Comparison of ENCODE assay signal across 12 cellular contexts in the genomic region with DNA sequence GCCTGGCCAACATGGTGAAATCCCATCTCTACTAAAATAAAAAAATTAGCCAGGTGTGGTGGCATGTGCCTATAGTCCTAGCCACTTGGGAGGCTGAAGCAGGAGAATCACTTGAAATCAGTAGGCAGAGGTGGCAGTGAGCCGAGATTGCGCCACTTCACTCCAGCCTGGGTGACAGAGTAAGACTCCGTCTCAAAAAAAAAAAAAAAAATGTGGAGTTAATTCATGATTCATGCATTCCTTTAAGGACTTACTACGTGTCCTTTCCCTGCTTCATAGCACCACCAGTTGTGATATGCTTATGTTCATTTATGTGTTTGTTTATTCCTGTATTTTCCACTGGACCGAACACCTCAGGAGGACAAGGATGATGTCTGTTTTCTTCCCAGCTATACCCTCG. TPM values are rescaled to one million over a fixed set of nuclear protein-coding genes. Genes with fewer than 3 reads are reported as not detected.
DNase-seq lines count a peak whose midpoint lies in the region; ATAC-seq and TF ChIP-seq lines count a peak whose summit lies in the region.
"Had no signal": no experiment of that assay in that cellular context is flagged by ENCODE, and none has a peak within 500 bp of the region (broad histone marks: within the 10 kb centered on the region; RNA-seq: fewer than 3 reads in every experiment).

No MANE protein-coding gene starts in this region.

- H3K79me2 ChIP-seq in SU-DHL-6 (ENCODE audit: insufficient read depth, low read length) = no peaks in the 10 kb centered on the region

- peaks cover 3% of the 10 kb centered on the region for H3K4me1 ChIP-seq in foreskin keratinocyte
- H3K4me1 ChIP-seq in CD4-positive, alpha-beta memory T cell (ENCODE audit: insufficient read depth, low read length) = no peaks in the 10 kb centered on the region

- H3K9me2 ChIP-seq in SU-DHL-6 (replicated peaks; ENCODE audit: insufficient read depth, low read length) = no peaks in the 10 kb centered on the region

- peak overlapping the region; percentile 78 for H3K4me2 ChIP-seq in SU-DHL-6 (ENCODE audit: low read depth, low read length, poor library complexity, severe bottlenecking)

- no peak overlapping the region for H2AFZ ChIP-seq in SU-DHL-6 (ENCODE audit: low read depth, low read length, severe bottlenecking)

- ATAC-seq in foreskin keratinocyte = peak; percentile 28

- H3K9ac ChIP-seq in SU-DHL-6 (ENCODE audit: low read length) = peak overlapping the region; percentile 50

- H3K27me3 ChIP-seq in SU-DHL-6 (ENCODE audit: low read length) (no peaks in the 10 kb centered on the region), foreskin keratinocyte (peaks cover 46% of the 10 kb centered on the region)
- H3K27me3 ChIP-seq in CD4-positive, alpha-beta memory T cell (ENCODE audit: insufficient read depth, low read length) = peaks cover 4% of the 10 kb centered on the region

- H3K4me1 Mint-ChIP-seq in activated naive CD4-positive, alpha-beta T cell treated with anti-CD3 and anti-CD28 coated beads for 36 hours (ENCODE audit: low read depth) = no peaks in the 10 kb centered on the region
- no peaks in the 10 kb centered on the region for H3K4me1 Mint-ChIP-seq in CD4-positive, alpha-beta memory T cell

- no peaks in the 10 kb centered on the region for H3K27me3 Mint-ChIP-seq in activated naive CD4-positive, alpha-beta T cell treated with anti-CD3 and anti-CD28 coated beads for 36 hours (ENCODE audit: low read depth)
- peaks cover 23 to 29% of the 10 kb centered on the region in 2 donors for H3K27me3 Mint-ChIP-seq in CD4-positive, alpha-beta memory T cell

- CTCF ChIA-PET in activated naive CD4-positive, alpha-beta T cell treated with anti-CD3 and anti-CD28 coated beads for 36 hours (lab: Charles Lee) = no interaction called here
- CTCF ChIA-PET in CD4-positive, alpha-beta memory T cell (lab: Charles Lee; ENCODE audit: partially characterized antibody) = interaction anchor here (1.3 kb wide), 1 partner anchor 42 kb away, joined by 3 read pairs; no protein-coding TSS in a partner anchor

- no peaks in the 10 kb centered on the region for H4K20me1 ChIP-seq in SU-DHL-6 (ENCODE audit: low read depth, low read length)

- no peaks in the 10 kb centered on the region for H3K36me3 ChIP-seq in SU-DHL-6 (ENCODE audit: low read length)
- no peaks in the 10 kb centered on the region for H3K36me3 ChIP-seq in CD4-positive, alpha-beta memory T cell (ENCODE audit: insufficient read depth, low read length)

- no peak overlapping the region for H3K4me3 ChIP-seq in SU-DHL-6 (ENCODE audit: insufficient read depth, low read length, poor library complexity, severe bottlenecking)
- no peak overlapping the region for H3K4me3 ChIP-seq in CD4-positive, alpha-beta memory T cell (ENCODE audit: low read length in 2 of 2)

- intact Hi-C loops in activated naive CD4-positive, alpha-beta T cell treated with anti-CD3 and anti-CD28 coated beads for 36 hours (cut with micrococcal nuclease) = no loop called here
- intact Hi-C loops in CD4-positive, alpha-beta memory T cell (cut with micrococcal nuclease) = no loop called here

- peak; percentile 73 for DNase-seq in GM04503 (ENCODE audit: low read depth)
- DNase-seq in foreskin keratinocyte = peak in 1 of 2 donors; percentile 42
- peak; percentile 46 for DNase-seq in stromal cell of bone marrow (ENCODE audit: low read depth)
- DNase-seq in activated naive CD4-positive, alpha-beta T cell treated with anti-CD3 and anti-CD28 coated beads for 36 hours = no peak
- DNase-seq in hippocampal formation (lab: John Stamatoyannopoulos, UW) = no peak
- DNase-seq in CD4-positive, alpha-beta memory T cell = no peak
- DNase-seq in activated CD4-positive, alpha-beta T cell treated with anti-CD3 and anti-CD28 coated beads for 4 hours = no peak
- DNase-seq: DMS153, NCI-H774 had no signal

- H3K4me3 Mint-ChIP-seq in activated naive CD4-positive, alpha-beta T cell treated with anti-CD3 and anti-CD28 coated beads for 36 hours = no peak overlapping the region
- H3K4me3 Mint-ChIP-seq in CD4-positive, alpha-beta memory T cell = no peak overlapping the region

- H3K27ac Mint-ChIP-seq in activated naive CD4-positive, alpha-beta T cell treated with anti-CD3 and anti-CD28 coated beads for 36 hours = no peak overlapping the region
- no peak overlapping the region for H3K27ac Mint-ChIP-seq in CD4-positive, alpha-beta memory T cell

- H3K9me3 ChIP-seq in SU-DHL-6 (ENCODE audit: insufficient read depth, low read length) = no peaks in the 10 kb centered on the region
- no peaks in the 10 kb centered on the region for H3K9me3 ChIP-seq in CD4-positive, alpha-beta memory T cell (ENCODE audit: control insufficient read depth in 1 of 2, low read length in 2 of 2)

- H3F3A ChIP-seq in SU-DHL-6 (ENCODE audit: insufficient read depth) = peaks cover 42% of the 10 kb centered on the region

- H3K9me3 Mint-ChIP-seq in activated naive CD4-positive, alpha-beta T cell treated with anti-CD3 and anti-CD28 coated beads for 36 hours = no peaks in the 10 kb centered on the region
- H3K9me3 Mint-ChIP-seq in CD4-positive, alpha-beta memory T cell = no peaks in the 10 kb centered on the region

- TF ChIP-seq CTCF in SU-DHL-6 (IDR thresholded peaks at IDR 0.05; ENCODE audit: insufficient read depth, low read length, poor library complexity, severe bottlenecking) (no peak), foreskin keratinocyte (conservative IDR thresholded peaks at IDR 0.05) (no peak)

- H3K27ac ChIP-seq in SU-DHL-6 (ENCODE audit: low read depth, low read length) (peak overlapping the region; percentile 99), foreskin keratinocyte (no peak overlapping the region)
- H3K27ac ChIP-seq in CD4-positive, alpha-beta memory T cell (ENCODE audit: low read depth, low read length) = no peak overlapping the region

- no peaks in the 10 kb centered on the region for H3K36me3 Mint-ChIP-seq in activated naive CD4-positive, alpha-beta T cell treated with anti-CD3 and anti-CD28 coated beads for 36 hours (ENCODE audit: low read depth)
- H3K36me3 Mint-ChIP-seq in CD4-positive, alpha-beta memory T cell = no peaks in the 10 kb centered on the region

- POLR2A ChIA-PET in CD4-positive, alpha-beta memory T cell (lab: Charles Lee; ENCODE audit: partially characterized antibody) = no interaction called here

RNA-seq across cellular contexts. Expression of a gene that starts 12.7 kb away (rescaled TPM):
- 0.03 and 0.07 TPM in 2 replicates for total RNA-seq in foreskin keratinocyte
- polyA plus RNA-seq in foreskin keratinocyte = 0.04 and 0.07 TPM in 2 replicates
- not detected for total RNA-seq in activated naive CD4-positive, alpha-beta T cell treated with anti-CD3 and anti-CD28 coated beads for 36 hours
- total RNA-seq in CD4-positive, alpha-beta memory T cell = not detected
- polyA plus RNA-seq in CD4-positive, alpha-beta memory T cell = not detected
- total RNA-seq: activated CD8-positive, alpha-beta memory T cell treated with anti-CD3 and anti-CD28 coated beads for 36 hours; T-helper 2 cell treated with Interferon-gamma antibody and Interleukin-4, amounts not matched to agents 100 ng/mL and 5 ng/mL, for 36 hours had no signal

RNA-seq across cellular contexts. Expression of a gene that starts 31.1 kb away (rescaled TPM):
- not detected in 2 replicates for total RNA-seq in foreskin keratinocyte
- not detected in 2 replicates for polyA plus RNA-seq in foreskin keratinocyte
- not detected for total RNA-seq in activated naive CD4-positive, alpha-beta T cell treated with anti-CD3 and anti-CD28 coated beads for 36 hours
- total RNA-seq in CD4-positive, alpha-beta memory T cell = not detected
- not detected for polyA plus RNA-seq in CD4-positive, alpha-beta memory T cell
- total RNA-seq: activated CD8-positive, alpha-beta memory T cell treated with anti-CD3 and anti-CD28 coated beads for 36 hours; T-helper 2 cell treated with Interferon-gamma antibody and Interleukin-4, amounts not matched to agents 100 ng/mL and 5 ng/mL, for 36 hours had no signal

Comparison
In these comparisons a context has a peak if more than half of its experiments do, and no peak if none do; other contexts are left out.
1. DNase-seq: peak in GM04503 (single experiment) and stromal cell of bone marrow (single experiment); none in activated naive CD4-positive, alpha-beta T cell treated with anti-CD3 and anti-CD28 coated beads for 36 hours (single experiment), hippocampal formation (0 of 2), CD4-positive, alpha-beta memory T cell (0 of 5) and activated CD4-positive, alpha-beta T cell treated with anti-CD3 and anti-CD28 coated beads for 4 hours (0 of 2).